ENCODE assay signal across 29 cellular contexts in genomic region chr2:55899881-55900280, GRCh38. TPM values are rescaled to one million over a fixed set of nuclear protein-coding genes. Genes with fewer than 3 reads are reported as not detected.
A peak's percentile ranks its signal among the peaks of the same experiment; 100 is the strongest.
DNase-seq lines count a peak whose midpoint lies in the region; ATAC-seq and TF ChIP-seq lines count a peak whose summit lies in the region.
"Had no signal": no experiment of that assay in that cellular context is flagged by ENCODE, and none has a peak within 500 bp of the region (broad histone marks: within the 10 kb centered on the region; RNA-seq: fewer than 3 reads in every experiment).

No MANE protein-coding gene starts in this region.

- H4K20me1 ChIP-seq in hepatocyte (ENCODE audit: insufficient read depth, poor library complexity, severe bottlenecking), result no peaks in the 10 kb centered on the region
- H4K20me1 ChIP-seq: BLaER1 had no signal

- no peaks in the 10 kb centered on the region for H3K9me2 ChIP-seq in hepatocyte (replicated peaks; ENCODE audit: insufficient read depth)

- H2AFZ ChIP-seq in hepatocyte, result no peak overlapping the region
- H2AFZ ChIP-seq: parathyroid adenoma had no signal

- no peak for TF ChIP-seq CTCF in HFF-Myc (IDR thresholded peaks at IDR 0.05; ENCODE audit: low read depth, low read length, missing control alignments)
- no peak for TF ChIP-seq CTCF in ascending aorta (IDR thresholded peaks at IDR 0.05)
- TF ChIP-seq CTCF in hepatocyte (IDR thresholded peaks at IDR 0.05; ENCODE audit: poor library complexity), result no peak

- H3K36me3 ChIP-seq in ascending aorta, result peaks cover 4 to 31% of the 10 kb centered on the region in 2 donors
- H3K36me3 ChIP-seq in hepatocyte (replicated peaks; ENCODE audit: insufficient read depth, low read depth), result no peaks in the 10 kb centered on the region
- H3K36me3 ChIP-seq: BLaER1, brain microvascular endothelial cell, gastrocnemius medialis, thyroid gland had no signal

- H3K27ac ChIP-seq in ascending aorta (peak overlapping the region; percentile 25 to 66), hepatocyte (peak overlapping the region; percentile 55)
- H3K27ac ChIP-seq: 22Rv1, BLaER1, brain microvascular endothelial cell, gastrocnemius medialis, parathyroid adenoma, thyroid gland had no signal

- no peaks in the 10 kb centered on the region for H3K27me3 ChIP-seq in ascending aorta
- H3K27me3 ChIP-seq in hepatocyte, result no peaks in the 10 kb centered on the region
- H3K27me3 ChIP-seq: BLaER1, brain microvascular endothelial cell, gastrocnemius medialis, thyroid gland had no signal

- peak; percentile 12 for DNase-seq in ACHN
- peak; percentile 50 for DNase-seq in HFF-Myc (ENCODE audit: extremely low read depth, low read depth)
- no peak for DNase-seq in ascending aorta (ENCODE audit: low spot score in 2 of 2)
- no peak for DNase-seq in hepatocyte (ENCODE audit: low spot score)
- DNase-seq in AML-193 (lab: John Stamatoyannopoulos, UW), result no peak
- no peak for DNase-seq in OCI-M2 (lab: John Stamatoyannopoulos, UW; ENCODE audit: unreplicated experiment)
- DNase-seq in KG1 (lab: John Stamatoyannopoulos, UW), result no peak
- DNase-seq: activated B cell treated with CpG ODN at 0.5 μM for 24 hours; activated CD4-positive, alpha-beta memory T cell treated with anti-CD3 and anti-CD28 coated beads, Interleukin-2, amount 10 ng/mL, durations not matched to agents 7 days and 5 days; activated effector memory CD4-positive, alpha-beta T cell treated with Interleukin-2 at 50 U/mL for 16 hours; activated naive CD8-positive, alpha-beta T cell treated with anti-CD3 and anti-CD28 coated beads, Interleukin-2, amount 10 ng/mL, durations not matched to agents 7 days and 5 days; brain microvascular endothelial cell; Calu3; effector CD8-positive, alpha-beta T cell; erythroblast; gastrocnemius medialis; NCI-H1417; NCI-H2081 treated with DMSO at 0.1 percent for 48 hours; NCI-H774; stimulated activated naive CD4-positive, alpha-beta T cell treated with Interleukin-2 at 50 U/mL for 16 hours; T1000; thyroid gland had no signal

- no peak for ATAC-seq in GM19397 (IDR thresholded peaks at IDR 0.05; ENCODE audit: unreplicated experiment)
- ATAC-seq: gastrocnemius medialis, HepG2, Right ventricle myocardium inferior, sciatic nerve had no signal

- H3K4me3 ChIP-seq in HFF-Myc (replicated peaks; ENCODE audit: low read depth, low read length) (no peak overlapping the region), ascending aorta (no peak overlapping the region), hepatocyte (no peak overlapping the region)
- H3K4me3 ChIP-seq: BLaER1, gastrocnemius medialis, thyroid gland had no signal

- in situ Hi-C loops in ACHN (cut with HindIII; ENCODE audit: low pct_ligation_motif_present, low pct_unique_long_range_greater_than_20kb, low sequenced_read_pairs), result no loop called here

- no peaks in the 10 kb centered on the region for H3K79me2 ChIP-seq in hepatocyte
- H3K79me2 ChIP-seq: parathyroid adenoma had no signal

- WGBS in hepatocyte (ENCODE audit: low lambda C conversion rate, missing lambda C conversion rate), result 67% methylated on average over 2 of the region's 2 CpGs

- H3K4me2 ChIP-seq in hepatocyte, result no peak overlapping the region
- H3K4me2 ChIP-seq: BLaER1 had no signal

- H3K4me1 ChIP-seq in ascending aorta (peaks cover 5 to 13% of the 10 kb centered on the region in 2 donors), hepatocyte (ENCODE audit: insufficient read depth) (peaks cover 6% of the 10 kb centered on the region)
- H3K4me1 ChIP-seq: BLaER1, gastrocnemius medialis, parathyroid adenoma had no signal

- intact Hi-C loops in ascending aorta (cut with DNase I), result no loop called here

- no peaks in the 10 kb centered on the region for H3K9me3 ChIP-seq in ascending aorta
- H3K9me3 ChIP-seq in hepatocyte (ENCODE audit: low read depth), result no peaks in the 10 kb centered on the region
- H3K9me3 ChIP-seq: gastrocnemius medialis, thyroid gland had no signal

RNA-seq across cellular contexts. Expression of gene EFEMP1, which starts 23.7 kb away (rescaled TPM):
- 1,320 TPM for total RNA-seq in ascending aorta
- total RNA-seq in hepatocyte, result 54.6 and 70.0 TPM in 2 replicates
- 63.4 and 67.9 TPM in 2 replicates for polyA plus RNA-seq in hepatocyte
- total RNA-seq: activated B cell treated with CpG ODN at 0.5 μM for 24 hours; activated CD4-positive, alpha-beta memory T cell treated with anti-CD3 and anti-CD28 coated beads, Interleukin-2, amount 10 ng/mL, durations not matched to agents 7 days and 5 days; activated naive CD8-positive, alpha-beta T cell treated with anti-CD3 and anti-CD28 coated beads, Interleukin-2, amount 10 ng/mL, durations not matched to agents 7 days and 5 days; HepG2 had no signal
- polyA plus RNA-seq: HepG2 had no signal

Comparison
In these comparisons a context has a peak if more than half of its experiments do, and no peak if none do; other contexts are left out.
1. DNase-seq: peak in ACHN (single experiment) and HFF-Myc (single experiment); none in ascending aorta (0 of 2), hepatocyte (single experiment), AML-193 (0 of 2), OCI-M2 (single experiment) and KG1 (single experiment).
2. RNA of gene EFEMP1, which starts 23.7 kb away (total RNA-seq): 1,320 TPM in ascending aorta (single experiment); 54.6 to 70.0 TPM in hepatocyte; every median in the first group is over 10 times any median in the second.